ENCODE assay signal across 11 cellular contexts in genomic region chr17:4175921-4176802, GRCh38. TPM values are rescaled to one million over a fixed set of nuclear protein-coding genes. Genes with fewer than 3 reads are reported as not detected.
DNase-seq lines count a peak whose midpoint lies in the region; ATAC-seq, FAIRE-seq and TF ChIP-seq lines count a peak whose summit lies in the region.
"Had no signal": no experiment of that assay in that cellular context is flagged by ENCODE, and none has a peak within 500 bp of the region (broad histone marks: within the 10 kb centered on the region; RNA-seq: fewer than 3 reads in every experiment).

No MANE protein-coding gene starts in this region.

- no peaks in the 10 kb centered on the region for H3K9me3 ChIP-seq in small intestine (ENCODE audit: control insufficient read depth, low read depth)

- WGBS in small intestine, 3 donors: 74 to 87% (median 77%) methylated on average over 22 to 25 of the region's 25 CpGs

- H3K4me3 ChIP-seq in astrocyte of the spinal cord (ENCODE audit: low read depth, low read length) (no peak overlapping the region), small intestine (ENCODE audit: low read depth in 1 of 2, low read length in 2 of 2) (no peak overlapping the region), H7 (ENCODE audit: insufficient read depth, low read depth, low read length) (no peak overlapping the region)

- H3K27me3 ChIP-seq in small intestine (ENCODE audit: control insufficient read depth in 2 of 2, insufficient read depth in 2 of 2, low read length in 2 of 2) (no peaks in the 10 kb centered on the region), H7 (ENCODE audit: control insufficient read depth, insufficient read depth, low read length) (no peaks in the 10 kb centered on the region)

- in situ Hi-C loops in astrocyte of the spinal cord (cut with HindIII; ENCODE audit: low sequenced_read_pairs): no loop called here

- no peak for FAIRE-seq in small intestine (lab: Jason Lieb, UNC)

- ATAC-seq in HG03097 (IDR thresholded peaks at IDR 0.05; ENCODE audit: low FRiP score, unreplicated experiment): no peak

- peaks cover 22 to 36% of the 10 kb centered on the region in 2 donors for H3K36me3 ChIP-seq in small intestine (ENCODE audit: control insufficient read depth in 2 of 2, insufficient read depth in 2 of 2, low read length in 2 of 2)
- H3K36me3 ChIP-seq in H7 (replicated peaks; ENCODE audit: control insufficient read depth, insufficient read depth, low read length): peaks cover 52% of the 10 kb centered on the region

- H3K4me1 ChIP-seq in small intestine (ENCODE audit: control insufficient read depth in 2 of 2, insufficient read depth in 1 of 2, low read depth in 1 of 2, low read length in 1 of 2): no peaks in the 10 kb centered on the region

- peak; percentile 31 for DNase-seq in EL
- DNase-seq in activated CD4-positive, alpha-beta T cell treated with anti-CD3 and anti-CD28 coated beads for 4 hours: peak; percentile 28 to 31
- DNase-seq in astrocyte of the spinal cord (ENCODE audit: low read depth, low spot score): peak; percentile 55
- peak; percentile 22 for DNase-seq in small intestine
- no peak for DNase-seq in H7
- DNase-seq in GDM1 (lab: John Stamatoyannopoulos, UW): no peak
- DNase-seq in NCI-H1436 (lab: John Stamatoyannopoulos, UW): no peak
- DNase-seq: effector CD8-positive, alpha-beta T cell; mesendoderm; SIG-M5 had no signal

- H3K27ac ChIP-seq in small intestine (ENCODE audit: low read depth in 1 of 2, low read length in 1 of 2): peak overlapping the region; percentile 45 to 75

- TF ChIP-seq CTCF in astrocyte of the spinal cord (IDR thresholded peaks at IDR 0.05; ENCODE audit: low read depth, low read length): no peak

RNA-seq across cellular contexts. Expression of gene CYB5D2, which starts 33.2 kb away (rescaled TPM):
- polyA plus RNA-seq in small intestine: 10 to 100 TPM; 18.1 to 34.0 (median 33.0) TPM
- 11.3 and 11.5 TPM in 2 replicates for total RNA-seq in H7 (2014; rRNA removed; shearing (Covaris generic))

RNA-seq across cellular contexts. Expression of gene ZZEF1, which starts 33.3 kb away (rescaled TPM):
- 10 to 100 TPM; 22.4 to 37.3 (median 31.0) TPM for polyA plus RNA-seq in small intestine
- total RNA-seq in H7 (2014; rRNA removed; shearing (Covaris generic)): 12.0 and 13.2 TPM in 2 replicates

Comparison
In these comparisons a context has a peak if more than half of its experiments do, and no peak if none do; other contexts are left out.
1. DNase-seq: peak in EL (single experiment), activated CD4-positive, alpha-beta T cell treated with anti-CD3 and anti-CD28 coated beads for 4 hours (2 of 2), astrocyte of the spinal cord (single experiment) and small intestine (single experiment); none in H7 (single experiment), GDM1 (single experiment) and NCI-H1436 (single experiment).